In the genomic region with DNA sequence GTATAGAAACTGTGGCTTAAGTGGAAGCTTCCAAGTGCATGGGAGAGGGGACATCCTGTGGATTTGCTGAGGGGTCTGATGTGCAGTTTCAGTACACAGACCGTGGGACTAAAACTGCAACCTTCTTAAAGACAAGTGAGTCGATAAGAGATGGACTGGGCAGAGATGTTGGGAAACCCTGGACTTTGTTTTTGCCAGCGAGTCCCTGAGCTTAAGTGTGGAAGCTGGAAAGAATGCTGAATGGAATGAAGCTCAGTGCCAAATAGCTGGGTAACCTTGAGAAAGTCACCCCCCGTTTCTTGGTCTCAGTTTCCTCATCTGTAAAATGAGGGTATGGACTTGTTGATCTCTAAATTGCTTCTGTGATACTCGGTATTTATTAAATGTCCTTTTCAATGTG, we compare ENCODE assay signal across 26 cellular contexts.
"Had no signal": no experiment of that assay in that cellular context is flagged by ENCODE, and none has a peak within 500 bp of the region (broad histone marks: within the 10 kb centered on the region; RNA-seq: fewer than 3 reads in every experiment).

No MANE protein-coding gene starts in this region.

- ATAC-seq: esophagus mucosa; gastroesophageal sphincter; left cardiac atrium; naive thymus-derived CD8-positive, alpha-beta T cell; pancreas; sciatic nerve; stimulated activated memory B cell treated with anti-CD40 and anti-IgM and Interleukin-4, amounts not matched to agents 10 μg/mL and 1 μg/mL and 100 μg/mL, for 72 hours; stimulated activated naive CD8-positive, alpha-beta T cell treated with anti-CD3 and anti-CD28 coated beads, Interleukin-15, Interleukin-2, amounts not matched to agents 100 U/mL and 50 U/mL, for 24 hours had no signal

- H3K4me3 ChIP-seq: dorsolateral prefrontal cortex, gastroesophageal sphincter, heart left ventricle, hepatocyte, pancreas, testis, tibial artery had no signal

- DNase-seq: central memory CD4-positive, alpha-beta T cell; dorsolateral prefrontal cortex; effector CD4-positive, alpha-beta T cell; endodermal cell; foreskin fibroblast; heart left ventricle; left cardiac atrium; mesendoderm; midbrain; naive thymus-derived CD8-positive, alpha-beta T cell; nephron progenitor cell; nucleus accumbens; pancreas; retina; stimulated activated CD4-positive, alpha-beta T cell treated with anti-CD3 and anti-CD28 coated beads, Interleukin-2, amount 100 ng/mL, for 24 hours; stimulated activated CD4-positive, alpha-beta T cell treated with anti-CD3 and anti-CD28 coated beads, Interleukin-4, amount 100 ng/mL, for 24 hours; stimulated activated naive CD8-positive, alpha-beta T cell treated with anti-CD3 and anti-CD28 coated beads, Interleukin-15, Interleukin-2, amounts not matched to agents 100 U/mL and 50 U/mL, for 24 hours; substantia nigra; testis; tibial artery had no signal

- H3K27ac ChIP-seq: dorsolateral prefrontal cortex, epithelial cell of prostate, gastroesophageal sphincter, heart left ventricle, hepatocyte, pancreas, testis, tibial artery had no signal

- H3K9me3 ChIP-seq: gastroesophageal sphincter, heart left ventricle, pancreas, testis, tibial artery had no signal

- H3K4me1 ChIP-seq: testis had no signal

- H3K36me3 ChIP-seq: gastroesophageal sphincter, heart left ventricle, pancreas, tibial artery had no signal

- H3K27me3 ChIP-seq: dorsolateral prefrontal cortex, gastroesophageal sphincter, heart left ventricle, hepatocyte, pancreas, testis, tibial artery had no signal
